1 cellular context compared by ENCODE assay signal in genomic region chr15:63044645-63045437, GRCh38.
TF ChIP-seq lines count a peak whose summit lies in the region.

No MANE protein-coding gene starts in this region.

TF ChIP-seq in H1, 55 proteins besides CTCF, POLR2A, EP300 and RAD21:
- TF ChIP-seq BRCA1 (IDR thresholded peaks at IDR 0.05; ENCODE audit: low read depth, low read length) (no peak), SP2 (IDR thresholded peaks at IDR 0.05; ENCODE audit: low read length) (no peak), GABPA (IDR thresholded peaks at IDR 0.05; ENCODE audit: borderline replicate concordance, insufficient read depth, low read length) (no peak), KDM5A (IDR thresholded peaks at IDR 0.05; ENCODE audit: low read length) (no peak), ZNF274 (IDR thresholded peaks at IDR 0.05; ENCODE audit: borderline replicate concordance, extremely low read depth, low read length) (no peak), SAP30 (IDR thresholded peaks at IDR 0.05; ENCODE audit: insufficient read depth, insufficient replicate concordance, low read length) (no peak), TEAD4 (IDR thresholded peaks at IDR 0.05; ENCODE audit: low read depth, low read length) (peak; percentile 98), RFX5 (IDR thresholded peaks at IDR 0.05; ENCODE audit: borderline replicate concordance, low read depth, low read length) (no peak), USF2 (IDR thresholded peaks at IDR 0.05; ENCODE audit: low read length) (no peak), JUN (IDR thresholded peaks at IDR 0.05; ENCODE audit: low read depth, low read length) (peak; percentile 87; the same call in 1 of the 2 replicates), JUND (IDR thresholded peaks at IDR 0.05; ENCODE audit: low read length) (peak; percentile 81), KDM1A (IDR thresholded peaks at IDR 0.05; ENCODE audit: borderline replicate concordance, low read length) (no peak), YY1 (IDR thresholded peaks at IDR 0.05; ENCODE audit: low read depth, low read length) (0 out of 2 replicates have a peak, but pooled peaks have one; percentile 31), SIN3A (conservative IDR thresholded peaks at IDR 0.05 in 1 of 2, IDR thresholded peaks at IDR 0.05 in 1 of 2; ENCODE audit: low read depth in 1 of 2, low read length in 2 of 2) (peak; percentile 55 to 90; a peak in 2 of 4 replicates), ATF2 (IDR thresholded peaks at IDR 0.05; ENCODE audit: low read length) (no peak; the same call in 1 of the 2 replicates), RNF2 (IDR thresholded peaks at IDR 0.05; ENCODE audit: borderline replicate concordance, low read depth, low read length, missing control alignments, poor library complexity, severe bottlenecking) (no peak), EGR1 (IDR thresholded peaks at IDR 0.05; ENCODE audit: borderline replicate concordance, low read depth, low read length) (no peak), NANOG (IDR thresholded peaks at IDR 0.05; ENCODE audit: insufficient read depth, low read depth, low read length, poor library complexity, severe bottlenecking) (no peak), BCL11A (IDR thresholded peaks at IDR 0.05; ENCODE audit: low read depth in 2 of 2, low read length in 2 of 2) (peak; percentile 13 to 47), TBP (IDR thresholded peaks at IDR 0.05; ENCODE audit: low read depth, low read length) (no peak), MAX (IDR thresholded peaks at IDR 0.05) (no peak), SRF (IDR thresholded peaks at IDR 0.05; ENCODE audit: low read depth, low read length) (no peak), TAF7 (optimal IDR thresholded peaks at IDR 0.05; ENCODE audit: borderline replicate concordance, low read depth, low read length) (peak; percentile 56), CBX8 (IDR thresholded peaks at IDR 0.05; ENCODE audit: borderline replicate concordance, low read depth, low read length) (no peak), SIRT6 (IDR thresholded peaks at IDR 0.05; ENCODE audit: low read length) (no peak), HDAC6 (IDR thresholded peaks at IDR 0.05; ENCODE audit: low read depth, low read length) (no peak), HDAC2 (IDR thresholded peaks at IDR 0.05; ENCODE audit: borderline replicate concordance in 1 of 2, low read depth in 2 of 2, low read length in 2 of 2) (no peak), SP4 (IDR thresholded peaks at IDR 0.05; ENCODE audit: low read length) (no peak; the same call in 1 of the 2 replicates), MAFK (IDR thresholded peaks at IDR 0.05; ENCODE audit: low read depth, low read length) (no peak)
